In genomic region chr15:101193781-101194180, GRCh38 we compare ENCODE assay signal across 12 cellular contexts. TPM values are rescaled to one million over a fixed set of nuclear protein-coding genes. Genes with fewer than 3 reads are reported as not detected.
DNase-seq lines count a peak whose midpoint lies in the region; ATAC-seq, FAIRE-seq and TF ChIP-seq lines count a peak whose summit lies in the region.
"Had no signal": no experiment of that assay in that cellular context is flagged by ENCODE, and none has a peak within 500 bp of the region (broad histone marks: within the 10 kb centered on the region; RNA-seq: fewer than 3 reads in every experiment).

No MANE protein-coding gene starts in this region.

- H3K4me1 ChIP-seq in left lung: peaks cover 29 to 97% of the 10 kb centered on the region in 2 donors
- H3K4me1 ChIP-seq in SK-N-SH (ENCODE audit: control insufficient read depth in 1 of 2, insufficient read depth in 2 of 2, low read depth in 1 of 2, low read length in 1 of 2): peaks cover 14 to 55% of the 10 kb centered on the region in 2 experiments; a peak in 3 of 4 replicates

- H3K27me3 ChIP-seq in left lung (no peaks in the 10 kb centered on the region), SK-N-SH (ENCODE audit: insufficient read depth) (no peaks in the 10 kb centered on the region)

- CTCF ChIA-PET in activated CD4-positive, alpha-beta T cell treated with anti-CD3 and anti-CD28 coated beads, Interleukin-2, amount 10 ng/mL, durations not matched to agents 7 days and 5 days (lab: Charles Lee): interaction anchor here (1.5 to 2.3 kb wide), 4 partner anchors 8 to 104 kb away, joined by 4 to 8 read pairs (median 6); no protein-coding TSS in a partner anchor
- CTCF ChIA-PET in SK-N-SH (lab: Yijun Ruan, JAX): no interaction called here

- H3K36me3 ChIP-seq in left lung (no peaks in the 10 kb centered on the region), SK-N-SH (replicated peaks in 1 of 2; ENCODE audit: control insufficient read depth in 1 of 2, insufficient read depth in 2 of 2, low read length in 1 of 2) (no peaks in the 10 kb centered on the region)

- FAIRE-seq in GM12892 (lab: Jason Lieb, UNC): no peak
- FAIRE-seq: A204.1 had no signal

- no peak for TF ChIP-seq RAD21 in SK-N-SH (IDR thresholded peaks at IDR 0.05; ENCODE audit: low read length)

- no peaks in the 10 kb centered on the region for H3K9me3 Mint-ChIP-seq in activated CD4-positive, alpha-beta T cell treated with anti-CD3 and anti-CD28 coated beads, Interleukin-2, amount 10 ng/mL, durations not matched to agents 7 days and 5 days
- no peaks in the 10 kb centered on the region for H3K9me3 Mint-ChIP-seq in activated naive CD8-positive, alpha-beta T cell (ENCODE audit: low read depth)
- no peaks in the 10 kb centered on the region for H3K9me3 Mint-ChIP-seq in stimulated activated naive B cell treated with anti-CD40 and anti-IgM and Interleukin-4, amounts not matched to agents 10 μg/mL and 1 μg/mL and 100 μg/mL, for 72 hours
- H3K9me3 Mint-ChIP-seq: immature natural killer cell had no signal

- no peak for ATAC-seq in left lung
- ATAC-seq in stimulated activated naive B cell treated with anti-CD40 and anti-IgM and Interleukin-4, amounts not matched to agents 10 μg/mL and 1 μg/mL and 100 μg/mL, for 72 hours (replicated peaks): no peak

- H3K27ac Mint-ChIP-seq in activated CD4-positive, alpha-beta T cell treated with anti-CD3 and anti-CD28 coated beads, Interleukin-2, amount 10 ng/mL, durations not matched to agents 7 days and 5 days: peak overlapping the region; percentile 28
- H3K27ac Mint-ChIP-seq in activated naive CD8-positive, alpha-beta T cell: peak overlapping the region; percentile 96
- peak overlapping the region; percentile 14 for H3K27ac Mint-ChIP-seq in stimulated activated naive B cell treated with anti-CD40 and anti-IgM and Interleukin-4, amounts not matched to agents 10 μg/mL and 1 μg/mL and 100 μg/mL, for 72 hours

- DNase-seq in activated CD4-positive, alpha-beta T cell treated with anti-CD3 and anti-CD28 coated beads, Interleukin-2, amount 10 ng/mL, durations not matched to agents 7 days and 5 days: no peak
- DNase-seq in activated CD4-positive, alpha-beta T cell treated with anti-CD3 and anti-CD28 coated beads for 1 hour: no peak
- DNase-seq in left lung (no peak), GM12892 (ENCODE audit: insufficient read length) (no peak), SK-N-SH (no peak), NCI-H1694 (lab: John Stamatoyannopoulos, UW) (no peak)
- no peak for DNase-seq in stimulated activated naive B cell treated with anti-CD40 and anti-IgM and Interleukin-4, amounts not matched to agents 10 μg/mL and 1 μg/mL and 100 μg/mL, for 72 hours
- DNase-seq: DND-41, immature natural killer cell, NCI-H2081 treated with DMSO at 0.1 percent for 48 hours had no signal

- H3F3A ChIP-seq in SK-N-SH (replicated peaks; ENCODE audit: insufficient read depth): no peaks in the 10 kb centered on the region

- no peaks in the 10 kb centered on the region for H3K9me2 ChIP-seq in SK-N-SH

- TF ChIP-seq EP300 in SK-N-SH (IDR thresholded peaks at IDR 0.05; ENCODE audit: borderline replicate concordance in 1 of 2, low read depth in 1 of 2, low read length in 1 of 2): no peak

- intact Hi-C loops in left lung (cut with DNase I): loop anchor here in 1 of 2 donors (10.0 kb wide), 1 partner anchor 51 kb away; no protein-coding TSS in a partner anchor

- H3K79me2 ChIP-seq in SK-N-SH (ENCODE audit: insufficient read depth): peaks cover 100% of the 10 kb centered on the region

- H2AFZ ChIP-seq in SK-N-SH (ENCODE audit: low read depth): no peak overlapping the region

- TF ChIP-seq POLR2A in GM12892 (IDR thresholded peaks at IDR 0.05; ENCODE audit: low read depth, low read length): no peak

- TF ChIP-seq CTCF in left lung (IDR thresholded peaks at IDR 0.05) (no peak), SK-N-SH (IDR thresholded peaks at IDR 0.05) (no peak)

- H3K4me1 Mint-ChIP-seq in activated CD4-positive, alpha-beta T cell treated with anti-CD3 and anti-CD28 coated beads, Interleukin-2, amount 10 ng/mL, durations not matched to agents 7 days and 5 days: peaks cover 89% of the 10 kb centered on the region
- peaks cover 93% of the 10 kb centered on the region for H3K4me1 Mint-ChIP-seq in activated naive CD8-positive, alpha-beta T cell (ENCODE audit: low read depth)
- peaks cover 52 to 88% of the 10 kb centered on the region in 2 donors for H3K4me1 Mint-ChIP-seq in stimulated activated naive B cell treated with anti-CD40 and anti-IgM and Interleukin-4, amounts not matched to agents 10 μg/mL and 1 μg/mL and 100 μg/mL, for 72 hours

- no peak overlapping the region for H3K4me3 ChIP-seq in left lung
- H3K4me3 ChIP-seq in SK-N-SH (ENCODE audit: low read depth in 2 of 2, low read length in 1 of 2): no peak overlapping the region

- no peaks in the 10 kb centered on the region for H3K27me3 Mint-ChIP-seq in activated CD4-positive, alpha-beta T cell treated with anti-CD3 and anti-CD28 coated beads, Interleukin-2, amount 10 ng/mL, durations not matched to agents 7 days and 5 days
- H3K27me3 Mint-ChIP-seq in activated naive CD8-positive, alpha-beta T cell: no peaks in the 10 kb centered on the region
- no peaks in the 10 kb centered on the region for H3K27me3 Mint-ChIP-seq in stimulated activated naive B cell treated with anti-CD40 and anti-IgM and Interleukin-4, amounts not matched to agents 10 μg/mL and 1 μg/mL and 100 μg/mL, for 72 hours

- H3K36me3 Mint-ChIP-seq in activated CD4-positive, alpha-beta T cell treated with anti-CD3 and anti-CD28 coated beads, Interleukin-2, amount 10 ng/mL, durations not matched to agents 7 days and 5 days (ENCODE audit: low read depth): peaks cover 26% of the 10 kb centered on the region
- peaks cover 13% of the 10 kb centered on the region for H3K36me3 Mint-ChIP-seq in activated naive CD8-positive, alpha-beta T cell
- H3K36me3 Mint-ChIP-seq in stimulated activated naive B cell treated with anti-CD40 and anti-IgM and Interleukin-4, amounts not matched to agents 10 μg/mL and 1 μg/mL and 100 μg/mL, for 72 hours: peaks cover 9 to 27% of the 10 kb centered on the region in 2 donors
- H3K36me3 Mint-ChIP-seq: immature natural killer cell had no signal

- H3K9ac ChIP-seq in SK-N-SH: no peak overlapping the region

- no peak overlapping the region for H3K4me3 Mint-ChIP-seq in activated CD4-positive, alpha-beta T cell treated with anti-CD3 and anti-CD28 coated beads, Interleukin-2, amount 10 ng/mL, durations not matched to agents 7 days and 5 days
- peak overlapping the region; percentile 61 for H3K4me3 Mint-ChIP-seq in activated naive CD8-positive, alpha-beta T cell
- no peak overlapping the region for H3K4me3 Mint-ChIP-seq in stimulated activated naive B cell treated with anti-CD40 and anti-IgM and Interleukin-4, amounts not matched to agents 10 μg/mL and 1 μg/mL and 100 μg/mL, for 72 hours

- H3K4me2 ChIP-seq in SK-N-SH: no peak overlapping the region

- H3K9me3 ChIP-seq in left lung (no peaks in the 10 kb centered on the region), SK-N-SH (no peaks in the 10 kb centered on the region)

- POLR2A ChIA-PET in activated CD4-positive, alpha-beta T cell treated with anti-CD3 and anti-CD28 coated beads, Interleukin-2, amount 10 ng/mL, durations not matched to agents 7 days and 5 days (lab: Charles Lee): no interaction called here
- POLR2A ChIA-PET in SK-N-SH (lab: Yijun Ruan, JAX): no interaction called here

- H4K20me1 ChIP-seq in SK-N-SH (ENCODE audit: insufficient read depth): peaks cover 88% of the 10 kb centered on the region

- H3K27ac ChIP-seq in left lung (peak overlapping the region; percentile 51 to 74), SK-N-SH (ENCODE audit: low read depth in 2 of 2, low read length in 1 of 2) (peak overlapping the region in 1 of 2 experiments; percentile 47; a peak in 1 of 4 replicates)

- WGBS in SK-N-SH (ENCODE audit: low lambda C conversion rate): 92% methylated on average over 7 of the region's 7 CpGs

TF ChIP-seq in SK-N-SH, 30 proteins besides CTCF, POLR2A, EP300 and RAD21:
- no peak for TF ChIP-seq SIN3A (IDR thresholded peaks at IDR 0.05; ENCODE audit: borderline replicate concordance, low read depth, low read length)

RNA-seq across cellular contexts. Expression of gene CHSY1, which starts 58.1 kb away (rescaled TPM):
- 10 to 100 TPM; 32.5 to 39.6 TPM for total RNA-seq in activated CD4-positive, alpha-beta T cell treated with anti-CD3 and anti-CD28 coated beads, Interleukin-2, amount 10 ng/mL, durations not matched to agents 7 days and 5 days
- total RNA-seq in left lung: 10 to 100 TPM; 33.3 to 34.6 TPM
- polyA plus RNA-seq in GM12892 (2012; ENCODE audit: missing spikeins): 11.2 TPM
- 15.7 and 17.4 TPM in 2 replicates for polyA plus RNA-seq in SK-N-SH (2012; rRNA removed)
- polyA plus RNA-seq in SK-N-SH (2012; cell fraction: cytosol; rRNA removed): 21.1 and 21.5 TPM in 2 replicates
- 6.0 and 10.5 TPM in 2 replicates for polyA plus RNA-seq in SK-N-SH (2012; cell fraction: nucleus; rRNA removed)

Comparison
In these comparisons a context has a peak if more than half of its experiments do, and no peak if none do; other contexts are left out.
1. H3K27ac Mint-ChIP-seq: peak in every context shown above with its lines; median percentile 96 in activated naive CD8-positive, alpha-beta T cell; 28 in activated CD4-positive, alpha-beta T cell treated with anti-CD3 and anti-CD28 coated beads, Interleukin-2, amount 10 ng/mL, durations not matched to agents 7 days and 5 days; 14 in stimulated activated naive B cell treated with anti-CD40 and anti-IgM and Interleukin-4, amounts not matched to agents 10 μg/mL and 1 μg/mL and 100 μg/mL, for 72 hours.